ENCODE assay signal across 25 cellular contexts in genomic region chr1:205259998-205260397, GRCh38. TPM values are rescaled to one million over a fixed set of nuclear protein-coding genes. Genes with fewer than 3 reads are reported as not detected.
A peak's percentile ranks its signal among the peaks of the same experiment; 100 is the strongest.
DNase-seq lines count a peak whose midpoint lies in the region; ATAC-seq lines count a peak whose summit lies in the region.
"Had no signal": no experiment of that assay in that cellular context is flagged by ENCODE, and none has a peak within 500 bp of the region (broad histone marks: within the 10 kb centered on the region; RNA-seq: fewer than 3 reads in every experiment).

No MANE protein-coding gene starts in this region.

- POLR2A ChIA-PET in activated CD4-positive, alpha-beta memory T cell treated with anti-CD3 and anti-CD28 coated beads for 36 hours (lab: Charles Lee) = interaction anchor here (1.2 to 1.6 kb wide), 2 partner anchors 22 to 31 kb away, joined by 4 to 5 read pairs; no protein-coding TSS in a partner anchor

- H3K4ac ChIP-seq in neuronal stem cell (ENCODE audit: low read length) = no peak overlapping the region

- peak overlapping the region; percentile 14 for H3K14ac ChIP-seq in neuronal stem cell (ENCODE audit: low read length)

- no peaks in the 10 kb centered on the region for H3K9me3 ChIP-seq in neuronal stem cell (replicated peaks in 1 of 2; ENCODE audit: control insufficient read depth in 2 of 2, insufficient read depth in 1 of 2, low read depth in 1 of 2, low read length in 2 of 2)
- H3K9me3 ChIP-seq in T-helper 17 cell (ENCODE audit: control insufficient read depth, low read length, poor library complexity, severe bottlenecking) = no peaks in the 10 kb centered on the region
- H3K9me3 ChIP-seq: adrenal gland, body of pancreas, Caco-2, left lung had no signal

- peak; percentile 4 for DNase-seq in Right ventricle myocardium superior
- DNase-seq in left ventricle myocardium superior = no peak
- no peak for DNase-seq in neuronal stem cell (ENCODE audit: low spot score)
- DNase-seq in activated CD4-positive, alpha-beta memory T cell treated with anti-CD3 and anti-CD28 coated beads for 36 hours = no peak
- DNase-seq in T-helper 17 cell = no peak
- DNase-seq: activated CD8-positive, alpha-beta T cell treated with anti-CD3 and anti-CD28 coated beads for 36 hours; activated naive CD4-positive, alpha-beta T cell treated with anti-CD3 and anti-CD28 coated beads, Interleukin-2, amount 10 ng/mL, durations not matched to agents 7 days and 5 days; body of pancreas; Caco-2; DMS53; left lung; naive B cell; NCI-H146; NCI-H2107; NCI-H446; NCI-H774; stimulated activated CD4-positive, alpha-beta T cell treated with anti-CD3 and anti-CD28 coated beads, Interleukin-4, amount 100 ng/mL, for 4 hours had no signal

- H2AFZ ChIP-seq in neuronal stem cell (ENCODE audit: low read length) = no peak overlapping the region

- ATAC-seq in Right ventricle myocardium superior (ENCODE audit: poor library complexity) (no peak), left ventricle myocardium superior (no peak), HG03175 (IDR thresholded peaks at IDR 0.05; ENCODE audit: unreplicated experiment) (no peak), T-helper 17 cell (no peak), GM18520 (IDR thresholded peaks at IDR 0.05; ENCODE audit: unreplicated experiment) (no peak)
- ATAC-seq: activated CD8-positive, alpha-beta T cell treated with anti-CD3 and anti-CD28 coated beads for 36 hours; body of pancreas; HCT116; left lung had no signal

- no peak overlapping the region for H3K4me3 Mint-ChIP-seq in dendritic cell treated with granulocyte-macrophage colony-stimulating factor and Interleukin-4, amounts not matched to agents 40 ng/mL and 50 ng/mL, for 4 days
- H3K4me3 Mint-ChIP-seq in activated CD4-positive, alpha-beta memory T cell treated with anti-CD3 and anti-CD28 coated beads for 36 hours = no peak overlapping the region
- no peak overlapping the region for H3K4me3 Mint-ChIP-seq in T-helper 17 cell
- H3K4me3 Mint-ChIP-seq: activated CD8-positive, alpha-beta T cell treated with anti-CD3 and anti-CD28 coated beads for 36 hours; activated naive CD4-positive, alpha-beta T cell treated with anti-CD3 and anti-CD28 coated beads, Interleukin-2, amount 10 ng/mL, durations not matched to agents 7 days and 5 days; CD14-positive monocyte; T-helper 1 cell treated with Interleukin-12 subunit alpha and Interleukin-12 subunit beta and Interleukin-4 antibody, amounts not matched to agents 30 μg/mL and 1 μg/mL, for 36 hours had no signal

- peak overlapping the region; percentile 44 for H3K23ac ChIP-seq in neuronal stem cell (ENCODE audit: low read depth, low read length, poor library complexity)

- CTCF ChIA-PET in activated CD4-positive, alpha-beta memory T cell treated with anti-CD3 and anti-CD28 coated beads for 36 hours (lab: Charles Lee) = interaction anchor here (0.9 to 13.7 kb wide), 12 partner anchors 10 to 288 kb away, joined by 3 to 338 read pairs (median 4); partner anchors contain the start of genes NUAK2 and TMCC2

- no peak overlapping the region for H2BK120ac ChIP-seq in neuronal stem cell (ENCODE audit: low read depth, low read length)

- H2BK15ac ChIP-seq in neuronal stem cell (ENCODE audit: low read length) = no peak overlapping the region

- H2AK5ac ChIP-seq in neuronal stem cell (ENCODE audit: low read depth, low read length) = peak overlapping the region; percentile 54

- H3K4me3 ChIP-seq in neuronal stem cell (ENCODE audit: low read length in 2 of 2) = peak overlapping the region in 1 of 2 donors; percentile 19
- H3K4me3 ChIP-seq: adrenal gland, body of pancreas, left lung, SK-N-MC had no signal

- WGBS in neuronal stem cell (ENCODE audit: extremely low coverage in 2 of 2, insufficient read length in 2 of 2, insufficient replicate concordance in 1 of 2), 2 donors = no CpG with 5 or more reads among the region's 1 CpG

- H3K9me3 Mint-ChIP-seq in dendritic cell treated with granulocyte-macrophage colony-stimulating factor and Interleukin-4, amounts not matched to agents 40 ng/mL and 50 ng/mL, for 4 days = no peaks in the 10 kb centered on the region
- H3K9me3 Mint-ChIP-seq in activated CD4-positive, alpha-beta memory T cell treated with anti-CD3 and anti-CD28 coated beads for 36 hours = no peaks in the 10 kb centered on the region
- H3K9me3 Mint-ChIP-seq: activated CD8-positive, alpha-beta T cell treated with anti-CD3 and anti-CD28 coated beads for 36 hours; activated naive CD4-positive, alpha-beta T cell treated with anti-CD3 and anti-CD28 coated beads, Interleukin-2, amount 10 ng/mL, durations not matched to agents 7 days and 5 days; CD14-positive monocyte; naive B cell; T-helper 1 cell treated with Interleukin-12 subunit alpha and Interleukin-12 subunit beta and Interleukin-4 antibody, amounts not matched to agents 30 μg/mL and 1 μg/mL, for 36 hours had no signal

- H3K79me1 ChIP-seq in neuronal stem cell (ENCODE audit: low read depth, low read length) = no peaks in the 10 kb centered on the region

- H3K4me1 ChIP-seq in neuronal stem cell (ENCODE audit: control insufficient read depth in 2 of 2, insufficient read depth in 1 of 2, low read depth in 1 of 2, low read length in 2 of 2) = peaks cover 9 to 12% of the 10 kb centered on the region in 2 donors
- H3K4me1 ChIP-seq: body of pancreas, Caco-2 had no signal

- H3K4me1 Mint-ChIP-seq in dendritic cell treated with granulocyte-macrophage colony-stimulating factor and Interleukin-4, amounts not matched to agents 40 ng/mL and 50 ng/mL, for 4 days (ENCODE audit: low read depth) = peaks cover 81% of the 10 kb centered on the region
- peaks cover 16% of the 10 kb centered on the region for H3K4me1 Mint-ChIP-seq in activated CD4-positive, alpha-beta memory T cell treated with anti-CD3 and anti-CD28 coated beads for 36 hours (ENCODE audit: low read depth)
- peaks cover 9% of the 10 kb centered on the region for H3K4me1 Mint-ChIP-seq in T-helper 17 cell

- H2BK5ac ChIP-seq in neuronal stem cell (ENCODE audit: low read length) = no peak overlapping the region

- peaks cover 58% of the 10 kb centered on the region for H3K36me3 Mint-ChIP-seq in dendritic cell treated with granulocyte-macrophage colony-stimulating factor and Interleukin-4, amounts not matched to agents 40 ng/mL and 50 ng/mL, for 4 days (ENCODE audit: low read depth)
- H3K36me3 Mint-ChIP-seq in activated CD4-positive, alpha-beta memory T cell treated with anti-CD3 and anti-CD28 coated beads for 36 hours = no peaks in the 10 kb centered on the region
- no peaks in the 10 kb centered on the region for H3K36me3 Mint-ChIP-seq in T-helper 17 cell (ENCODE audit: low read depth)
- H3K36me3 Mint-ChIP-seq: activated naive CD4-positive, alpha-beta T cell treated with anti-CD3 and anti-CD28 coated beads, Interleukin-2, amount 10 ng/mL, durations not matched to agents 7 days and 5 days; CD14-positive monocyte; naive B cell had no signal

- H3K27ac ChIP-seq in neuronal stem cell (replicated peaks; ENCODE audit: low read length) = no peak overlapping the region
- H3K27ac ChIP-seq: body of pancreas, SK-N-MC had no signal

- no peaks in the 10 kb centered on the region for H3K36me3 ChIP-seq in neuronal stem cell (replicated peaks in 1 of 2; ENCODE audit: control insufficient read depth in 2 of 2, insufficient read depth in 2 of 2, low read length in 2 of 2)
- H3K36me3 ChIP-seq: adrenal gland, left lung had no signal

- H4K8ac ChIP-seq in neuronal stem cell (ENCODE audit: low read depth, low read length) = no peak overlapping the region

- peaks cover 23% of the 10 kb centered on the region for H3K27me3 Mint-ChIP-seq in dendritic cell treated with granulocyte-macrophage colony-stimulating factor and Interleukin-4, amounts not matched to agents 40 ng/mL and 50 ng/mL, for 4 days
- H3K27me3 Mint-ChIP-seq in activated CD4-positive, alpha-beta memory T cell treated with anti-CD3 and anti-CD28 coated beads for 36 hours = peaks cover 1% of the 10 kb centered on the region
- H3K27me3 Mint-ChIP-seq in T-helper 17 cell = peaks cover 16% of the 10 kb centered on the region
- H3K27me3 Mint-ChIP-seq: activated CD8-positive, alpha-beta T cell treated with anti-CD3 and anti-CD28 coated beads for 36 hours had no signal

- H2BK12ac ChIP-seq in neuronal stem cell (ENCODE audit: low read length) = no peak overlapping the region

- peak overlapping the region; percentile 61 for H3K27ac Mint-ChIP-seq in dendritic cell treated with granulocyte-macrophage colony-stimulating factor and Interleukin-4, amounts not matched to agents 40 ng/mL and 50 ng/mL, for 4 days
- H3K27ac Mint-ChIP-seq in activated CD4-positive, alpha-beta memory T cell treated with anti-CD3 and anti-CD28 coated beads for 36 hours = no peak overlapping the region
- H3K27ac Mint-ChIP-seq in T-helper 17 cell = no peak overlapping the region
- H3K27ac Mint-ChIP-seq: activated CD8-positive, alpha-beta T cell treated with anti-CD3 and anti-CD28 coated beads for 36 hours; activated naive CD4-positive, alpha-beta T cell treated with anti-CD3 and anti-CD28 coated beads, Interleukin-2, amount 10 ng/mL, durations not matched to agents 7 days and 5 days; naive B cell; T-helper 1 cell treated with Interleukin-12 subunit alpha and Interleukin-12 subunit beta and Interleukin-4 antibody, amounts not matched to agents 30 μg/mL and 1 μg/mL, for 36 hours had no signal

- H3K4me2 ChIP-seq in neuronal stem cell (ENCODE audit: insufficient read depth, low read length, poor library complexity, severe bottlenecking) = no peak overlapping the region

- H3K9ac ChIP-seq in neuronal stem cell (ENCODE audit: low read depth, low read length, poor library complexity) = peak overlapping the region; percentile 30

- no peak overlapping the region for H4K91ac ChIP-seq in neuronal stem cell (ENCODE audit: low read depth, low read length, poor library complexity)

- intact Hi-C loops in Right ventricle myocardium superior (cut with DNase I) = loop anchor here (5.0 to 10.0 kb wide), 2 partner anchors 115 to 273 kb away; no protein-coding TSS in a partner anchor
- intact Hi-C loops in left ventricle myocardium superior (cut with micrococcal nuclease) = loop anchor here (10.0 kb wide), 1 partner anchor 275 kb away; no protein-coding TSS in a partner anchor
- intact Hi-C loops in dendritic cell treated with granulocyte-macrophage colony-stimulating factor and Interleukin-4, amounts not matched to agents 40 ng/mL and 50 ng/mL, for 4 days (cut with micrococcal nuclease) = loop anchor here (5.0 kb wide), 2 partner anchors 48 to 138 kb away; partner anchors contain the start of genes DSTYK and RBBP5
- intact Hi-C loops in activated CD4-positive, alpha-beta memory T cell treated with anti-CD3 and anti-CD28 coated beads for 36 hours (cut with micrococcal nuclease) = loop anchor here (5.0 to 10.0 kb wide), 3 partner anchors 118 to 455 kb away; no protein-coding TSS in a partner anchor

- H3K18ac ChIP-seq in neuronal stem cell (ENCODE audit: low read length) = no peak overlapping the region

- no peaks in the 10 kb centered on the region for H3K27me3 ChIP-seq in neuronal stem cell (ENCODE audit: control insufficient read depth in 3 of 3, insufficient read depth in 3 of 3, low read depth in 1 of 3, low read length in 3 of 3)
- H3K27me3 ChIP-seq: adrenal gland, body of pancreas, left lung had no signal

RNA-seq across cellular contexts. Expression of gene TMCC2, which starts 32.3 kb away (rescaled TPM):
- 1.3 TPM for total RNA-seq in Right ventricle myocardium superior
- 1.3 TPM for total RNA-seq in left ventricle myocardium superior
- 13.3 TPM for polyA plus RNA-seq in neuronal stem cell (2013, experiment 1 of 2)
- polyA plus RNA-seq in neuronal stem cell (2013, experiment 2 of 2) = 12.9 TPM
- total RNA-seq in activated CD4-positive, alpha-beta memory T cell treated with anti-CD3 and anti-CD28 coated beads for 36 hours = 10 to 100 TPM in 1 of 2 experiments, 1 to 10 TPM in 1; 9.8 to 10.1 TPM
- total RNA-seq in T-helper 17 cell = 10 to 100 TPM in 1 of 2 donors, under 1 TPM in 1; 0.65 to 10.2 TPM

RNA-seq across cellular contexts. Expression of gene DSTYK, which starts 48.5 kb away (rescaled TPM):
- 5.3 TPM for total RNA-seq in Right ventricle myocardium superior
- 6.1 TPM for total RNA-seq in left ventricle myocardium superior
- 6.2 TPM for polyA plus RNA-seq in neuronal stem cell (2013, experiment 1 of 2)
- 6.4 TPM for polyA plus RNA-seq in neuronal stem cell (2013, experiment 2 of 2)
- 1 to 10 TPM; 9.0 to 9.8 TPM for total RNA-seq in activated CD4-positive, alpha-beta memory T cell treated with anti-CD3 and anti-CD28 coated beads for 36 hours
- 10 to 100 TPM; 10.5 to 13.5 TPM for total RNA-seq in T-helper 17 cell
